Comparison of ENCODE assay signal across 8 cellular contexts in genomic region chr17:82734987-82735866, GRCh38. TPM values are rescaled to one million over a fixed set of nuclear protein-coding genes. Genes with fewer than 3 reads are reported as not detected.
DNase-seq lines count a peak whose midpoint lies in the region; ATAC-seq, FAIRE-seq and TF ChIP-seq lines count a peak whose summit lies in the region.

Gene FN3K (plus strand): TSS chr17:82735615. CDS start chr17:82735637, 22 bp downstream.

- H3K4me1 ChIP-seq in PC-9 (replicated peaks; ENCODE audit: insufficient read depth) (no peaks in the 10 kb centered on the region), right cardiac atrium (ENCODE audit: control insufficient read depth, insufficient read depth, low read length) (no peaks in the 10 kb centered on the region), pancreas (peaks cover 0 to 7% (median 5%) of the 10 kb centered on the region in 3 donors)

- H2AFZ ChIP-seq in PC-9, result peak within 1 kb of the TSS; percentile 60; the same call in 1 of the 2 replicates

- DNase-seq in activated gamma-delta T cell (lab: John Stamatoyannopoulos, UW), result peak; percentile 42
- DNase-seq in activated gamma-delta T cell treated with Interleukin-2 at 50 U/mL for 16 hours, result no peak
- DNase-seq in PC-9, result peak in 1 of 2 experiments; percentile 52
- DNase-seq in astrocyte of the spinal cord (ENCODE audit: low read depth, low spot score), result peak; percentile 70
- peak; percentile 74 to 90 (median 87) for DNase-seq in right cardiac atrium
- peak; percentile 48 to 86 (median 72) for DNase-seq in pancreas

- peak; percentile 69 to 75 for ATAC-seq in right cardiac atrium
- ATAC-seq in pancreas, result peak; percentile 76 to 88 (median 82)
- ATAC-seq in HG02623 (IDR thresholded peaks at IDR 0.05; ENCODE audit: unreplicated experiment), result no peak
- no peak for ATAC-seq in HG03159 (IDR thresholded peaks at IDR 0.05; ENCODE audit: unreplicated experiment)

- WGBS in right cardiac atrium, result 4% methylated on average over 101 of the region's 101 CpGs
- WGBS in pancreas, 2 donors, result 2 to 3% methylated on average over 73 to 101 of the region's 101 CpGs

- POLR2A ChIA-PET in PC-9 (lab: Charles Lee; ENCODE audit: unreplicated experiment), result interaction anchor here (0.5 to 0.6 kb wide), 2 partner anchors 27 to 141 kb away, joined by 3 to 9 read pairs; no protein-coding TSS in a partner anchor

- H4K20me1 ChIP-seq in PC-9 (ENCODE audit: insufficient read depth), result no peaks in the 10 kb centered on the region

- intact Hi-C loops in PC-9 (cut with micrococcal nuclease; ENCODE audit: unreplicated experiment) (no loop called here), right cardiac atrium (cut with DNase I) (no loop called here), pancreas (cut with DNase I) (no loop called here)

- H3K79me2 ChIP-seq in PC-9 (ENCODE audit: low read depth), result no peaks in the 10 kb centered on the region

- no peaks in the 10 kb centered on the region for H3F3A ChIP-seq in PC-9 (ENCODE audit: insufficient read depth, low read depth)

- H3K9me2 ChIP-seq in PC-9 (ENCODE audit: insufficient read depth), result no peaks in the 10 kb centered on the region

- FAIRE-seq in pancreas (lab: Jason Lieb, UNC), result no peak

- H3K4me2 ChIP-seq in PC-9, result peak within 1 kb of the TSS; percentile 73

- CTCF ChIA-PET in PC-9 (lab: Charles Lee), result no interaction called here

- H3K27me3 ChIP-seq in PC-9 (ENCODE audit: insufficient read depth, low read depth) (no peaks in the 10 kb centered on the region), right cardiac atrium (ENCODE audit: control insufficient read depth, insufficient read depth) (no peaks in the 10 kb centered on the region), pancreas (no peaks in the 10 kb centered on the region)

- H3K27ac ChIP-seq in PC-9 (no peak within 1 kb of the TSS), right cardiac atrium (ENCODE audit: low read length) (peak within 1 kb of the TSS; percentile 66), pancreas (peak within 1 kb of the TSS; percentile 48 to 76 (median 63))

- in situ Hi-C loops in astrocyte of the spinal cord (cut with HindIII; ENCODE audit: low sequenced_read_pairs), result no loop called here

- TF ChIP-seq CTCF in PC-9 (conservative IDR thresholded peaks at IDR 0.05) (no peak), astrocyte of the spinal cord (IDR thresholded peaks at IDR 0.05; ENCODE audit: low read depth, low read length) (no peak), pancreas (IDR thresholded peaks at IDR 0.05) (no peak)

- H3K9me3 ChIP-seq in PC-9 (ENCODE audit: insufficient read depth, low read depth), result no peaks in the 10 kb centered on the region
- H3K9me3 ChIP-seq in right cardiac atrium (ENCODE audit: control insufficient read depth, low read length), result no peaks in the 10 kb centered on the region
- no peaks in the 10 kb centered on the region for H3K9me3 ChIP-seq in pancreas

- BruUV-seq in PC-9 (replicated peaks; lab: Mats Ljungman, UMichigan), result no TSS peak

- peak within 1 kb of the TSS; percentile 56; the same call in 1 of the 2 replicates for H3K4me3 ChIP-seq in PC-9
- peak within 1 kb of the TSS; percentile 46 for H3K4me3 ChIP-seq in astrocyte of the spinal cord (ENCODE audit: low read depth, low read length)
- peak within 1 kb of the TSS; percentile 74 for H3K4me3 ChIP-seq in right cardiac atrium (ENCODE audit: low read length)
- H3K4me3 ChIP-seq in pancreas, result peak within 1 kb of the TSS; percentile 51 to 80 (median 65)

- H3K36me3 ChIP-seq in PC-9 (ENCODE audit: low read depth) (no peaks in the 10 kb centered on the region), pancreas (peaks cover 0 to 2% (median 0%) of the 10 kb centered on the region in 3 donors)

RNA-seq across cellular contexts. Expression of gene FN3K, which starts in this region (rescaled TPM):
- total RNA-seq in PC-9 (2021), result 14.0 and 22.5 TPM in 2 replicates
- total RNA-seq in right cardiac atrium, result 10 to 100 TPM; 43.2 to 66.8 (median 60.9) TPM
- polyA plus RNA-seq in right cardiac atrium, result 57.6 TPM
- total RNA-seq in pancreas, result 10 to 100 TPM; 13.2 to 24.3 (median 18.6) TPM
- 10 to 100 TPM; 16.8 to 23.4 TPM for polyA plus RNA-seq in pancreas

Comparison
In these comparisons a context has a peak if more than half of its experiments do, and no peak if none do; other contexts are left out.
1. ATAC-seq: peak in right cardiac atrium (2 of 2) and pancreas (4 of 4); none in HG02623 (single experiment) and HG03159 (single experiment).
2. Peak in every context shown above with its lines, with median percentiles within 50 percentile points of each other: H3K4me3 ChIP-seq.